Comparison of ENCODE assay signal across 8 cellular contexts in the genomic region with DNA sequence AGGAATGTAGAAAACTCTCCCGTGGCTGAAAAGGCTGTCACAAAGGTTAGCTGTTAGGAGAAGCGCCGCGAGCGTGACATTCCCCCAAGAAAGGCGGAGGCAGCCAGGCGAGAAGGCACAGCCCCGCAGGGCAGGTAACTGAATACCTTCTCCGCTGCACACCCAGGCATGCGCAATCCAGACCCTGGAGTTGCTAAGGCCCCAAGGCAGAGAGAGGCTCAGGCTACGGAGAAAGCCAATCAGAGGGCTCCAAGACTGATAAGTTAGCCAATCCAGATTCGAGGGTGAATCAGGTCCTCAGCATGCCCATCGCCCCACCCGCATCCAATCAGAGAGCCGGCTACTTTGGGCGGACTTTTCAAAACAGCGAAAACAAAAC. TPM values are rescaled to one million over a fixed set of nuclear protein-coding genes. Genes with fewer than 3 reads are reported as not detected.
DNase-seq lines count a peak whose midpoint lies in the region; ATAC-seq and TF ChIP-seq lines count a peak whose summit lies in the region.

No MANE protein-coding gene starts in this region.

- peak; percentile 98 for DNase-seq in AG20443 (ENCODE audit: low spot score)
- DNase-seq in NCI-H345 (lab: John Stamatoyannopoulos, UW), result peak; percentile 98
- DNase-seq in activated CD4-positive, CD25-positive, alpha-beta regulatory T cell (lab: John Stamatoyannopoulos, UW), result peak; percentile 77 to 92 (median 90)
- DNase-seq in kidney epithelial cell (ENCODE audit: low read depth), result peak; percentile 98
- DNase-seq in stimulated activated CD4-positive, alpha-beta T cell treated with anti-CD3 and anti-CD28 coated beads, Interleukin-1b, Interleukin-23, amount 100 ng/mL, for 1 hour (ENCODE audit: low read depth in 2 of 2), result peak; percentile 84 to 92

- peak overlapping the region; percentile 93 for H3K4me3 ChIP-seq in kidney epithelial cell (ENCODE audit: low read depth, low read length)

- no peaks in the 10 kb centered on the region for H3K27me3 ChIP-seq in kidney epithelial cell (ENCODE audit: control insufficient read depth, insufficient read depth, low read length)

- peak; percentile 85 for ATAC-seq in GM19025 (IDR thresholded peaks at IDR 0.05; ENCODE audit: low read depth, unreplicated experiment)
- peak; percentile 93 for ATAC-seq in HG03280 (IDR thresholded peaks at IDR 0.05; ENCODE audit: unreplicated experiment)

- peak overlapping the region; percentile 92 for H3K27ac ChIP-seq in cingulate gyrus (ENCODE audit: low read depth, low read length)

- H3K36me3 ChIP-seq in kidney epithelial cell (ENCODE audit: control insufficient read depth, insufficient read depth, low read length), result no peaks in the 10 kb centered on the region

- no peak for TF ChIP-seq CTCF in kidney epithelial cell (IDR thresholded peaks at IDR 0.05; ENCODE audit: insufficient read depth, low read length, poor library complexity, severe bottlenecking)

RNA-seq across cellular contexts. Expression of a gene that starts 0.5 kb away (rescaled TPM):
- total RNA-seq in kidney epithelial cell, result 27.1 and 29.4 TPM in 2 replicates

Comparison
In these comparisons a context has a peak if more than half of its experiments do, and no peak if none do; other contexts are left out.
1. Peak in every context shown above with its lines: DNase-seq, ATAC-seq, H3K4me3 ChIP-seq and H3K27ac ChIP-seq.